In genomic region chr6:14796974-14797762, GRCh38 we compare ENCODE assay signal across 14 cellular contexts.
DNase-seq lines count a peak whose midpoint lies in the region; ATAC-seq, FAIRE-seq and TF ChIP-seq lines count a peak whose summit lies in the region.
"Had no signal": no experiment of that assay in that cellular context is flagged by ENCODE, and none has a peak within 500 bp of the region (broad histone marks: within the 10 kb centered on the region; RNA-seq: fewer than 3 reads in every experiment).

No MANE protein-coding gene starts in this region.

- in situ Hi-C loops in SK-MEL-5 (cut with HindIII; ENCODE audit: low pct_unique_long_range_greater_than_20kb, low sequenced_read_pairs) = no loop called here

- DNase-seq in AG09319 (ENCODE audit: extremely low read depth, low read depth) (peak; percentile 49), D721Med (ENCODE audit: insufficient read length, low spot score) (no peak), SK-MEL-5 (ENCODE audit: low read depth, low spot score) (peak; percentile 59), fibroblast of the conjunctiva (ENCODE audit: low read depth) (peak; percentile 71), medulla oblongata (ENCODE audit: extremely low spot score) (no peak), NCI-H510A (lab: John Stamatoyannopoulos, UW) (no peak)
- DNase-seq: activated CD4-positive, CD25-positive, alpha-beta regulatory T cell treated with anti-CD3 and anti-CD28 coated beads, Interleukin-2, amount 50 U/mL, for 72 hours; activated naive CD8-positive, alpha-beta T cell treated with anti-CD3 and anti-CD28 coated beads, Interleukin-2, amount 50 U/mL, for 24 hours; CD4-positive, alpha-beta memory T cell; NCI-H1092; NCI-H446 had no signal

- no peak for TF ChIP-seq CTCF in AG09319 (IDR thresholded peaks at IDR 0.05; ENCODE audit: low read depth, low read length)
- TF ChIP-seq CTCF in D721Med (IDR thresholded peaks at IDR 0.05; ENCODE audit: insufficient read depth, missing control alignments) = no peak

- peak; percentile 82 for FAIRE-seq in D721Med (lab: Jason Lieb, UNC)
- FAIRE-seq: RCC 7860 had no signal

- ATAC-seq in HG02884 (IDR thresholded peaks at IDR 0.05; ENCODE audit: unreplicated experiment) = no peak
- ATAC-seq: activated naive CD8-positive, alpha-beta T cell treated with anti-CD3 and anti-CD28 coated beads, Interleukin-2, amount 50 U/mL, for 24 hours; left lobe of liver had no signal

Comparison
In these comparisons a context has a peak if more than half of its experiments do, and no peak if none do; other contexts are left out.
1. DNase-seq: peak in AG09319 (single experiment), SK-MEL-5 (single experiment) and fibroblast of the conjunctiva (single experiment); none in D721Med (single experiment), medulla oblongata (single experiment) and NCI-H510A (single experiment).